ENCODE assay signal across 24 cellular contexts in genomic region chr9:82397534-82397933, GRCh38.
A peak's percentile ranks its signal among the peaks of the same experiment; 100 is the strongest.
DNase-seq lines count a peak whose midpoint lies in the region; ATAC-seq, FAIRE-seq and TF ChIP-seq lines count a peak whose summit lies in the region.
"Had no signal": no experiment of that assay in that cellular context is flagged by ENCODE, and none has a peak within 500 bp of the region (broad histone marks: within the 10 kb centered on the region; RNA-seq: fewer than 3 reads in every experiment).

No MANE protein-coding gene starts in this region.

- H3K9me3 ChIP-seq in liver (ENCODE audit: control insufficient read depth in 4 of 4, low read length in 3 of 4) (no peaks in the 10 kb centered on the region), HepG2 (ENCODE audit: low read length) (no peaks in the 10 kb centered on the region; the same call in 1 of the 2 replicates)
- H3K9me3 ChIP-seq: BLaER1 treated with 17β-estradiol and CSF1 and Interleukin-3, amounts not matched to agents 10 nM and 100 nM; Caco-2 had no signal

- intact Hi-C loops in HepG2 (cut with micrococcal nuclease; ENCODE audit: unreplicated experiment), result loop anchor here (10.0 kb wide), 1 partner anchor 757 kb away; no protein-coding TSS in a partner anchor

- DNase-seq in HepG2 (ENCODE audit: low spot score) (no peak), NCI-H2029 (lab: John Stamatoyannopoulos, UW) (peak; percentile 5), left lobe of liver (ENCODE audit: low spot score) (no peak), DMS53 treated with DMSO at 0.1 percent for 48 hours (lab: John Stamatoyannopoulos, UW; ENCODE audit: unreplicated experiment) (no peak), NCI-H526 treated with DMSO at 0.1 percent for 48 hours (lab: John Stamatoyannopoulos, UW) (no peak), ACHN (no peak)
- DNase-seq: 8988T; AML-193; Caco-2; Calu3; CD4-positive, alpha-beta T cell; CD8-positive, alpha-beta T cell; DMS79; DND-41; EL; GDM1 had no signal

- CTCF ChIA-PET in HepG2 (lab: Yijun Ruan, JAX; ENCODE audit: low intra/inter-chr PET ratio, low total read pairs), result no interaction called here

- TF ChIP-seq RAD21 in liver (IDR thresholded peaks at IDR 0.05), result peak in 1 of 2 donors; percentile 41
- no peak for TF ChIP-seq RAD21 in HepG2 (CRISPR knock-in tag; IDR thresholded peaks at IDR 0.05)

- in situ Hi-C loops in HepG2 (cut with HindIII; ENCODE audit: extremely low pct_ligation_motif_present, low pct_unique_long_range_greater_than_20kb) (no loop called here), ACHN (cut with HindIII; ENCODE audit: low pct_ligation_motif_present, low pct_unique_long_range_greater_than_20kb, low sequenced_read_pairs) (no loop called here)

- peaks cover 2 to 4% (median 3%) of the 10 kb centered on the region in 4 donors for H3K4me1 ChIP-seq in liver (ENCODE audit: control insufficient read depth in 4 of 4, insufficient read depth in 4 of 4, low read length in 3 of 4)
- H3K4me1 ChIP-seq in HepG2 (ENCODE audit: insufficient read depth, low read length), result no peaks in the 10 kb centered on the region
- H3K4me1 ChIP-seq: BLaER1 treated with 17β-estradiol and CSF1 and Interleukin-3, amounts not matched to agents 10 nM and 100 nM; Caco-2 had no signal

- no peak for FAIRE-seq in HepG2 (lab: Jason Lieb, UNC)
- FAIRE-seq: A204.1, D721Med, GM12878, GM12892, GM18507 had no signal

- no peak for TF ChIP-seq CTCF in liver (IDR thresholded peaks at IDR 0.05; ENCODE audit: low read depth, low read length, missing input control)
- no peak for TF ChIP-seq CTCF in HepG2 (CRISPR knock-in tag; IDR thresholded peaks at IDR 0.05)

- H3K79me2 ChIP-seq in HepG2 (ENCODE audit: insufficient read depth, low read length), result no peaks in the 10 kb centered on the region

- no peak overlapping the region for H3K4me2 ChIP-seq in HepG2 (ENCODE audit: low read depth, low read length)
- H3K4me2 ChIP-seq: BLaER1 treated with 17β-estradiol and CSF1 and Interleukin-3, amounts not matched to agents 10 nM and 100 nM had no signal

- ATAC-seq in HepG2, result no peak
- ATAC-seq in left lobe of liver, result peak; percentile 75
- ATAC-seq: CD8-positive, alpha-beta T cell; GM12878 had no signal

- H3K36me3 ChIP-seq in liver (ENCODE audit: control insufficient read depth in 4 of 4, insufficient read depth in 3 of 4, low read depth in 1 of 4, low read length in 3 of 4) (no peaks in the 10 kb centered on the region), HepG2 (replicated peaks in 1 of 2; ENCODE audit: control insufficient read depth in 1 of 2, insufficient read depth in 2 of 2, low read length in 2 of 2) (no peaks in the 10 kb centered on the region)
- H3K36me3 ChIP-seq: BLaER1 treated with 17β-estradiol and CSF1 and Interleukin-3, amounts not matched to agents 10 nM and 100 nM had no signal

- TF ChIP-seq EP300 in HepG2 (IDR thresholded peaks at IDR 0.05; ENCODE audit: low read depth in 2 of 2, low read length in 2 of 2) (no peak), HepG2 (CRISPR knock-in tag; IDR thresholded peaks at IDR 0.05; ENCODE audit: borderline replicate concordance) (no peak)

- no TSS peak for BruUV-seq in HepG2 (replicated peaks; lab: Mats Ljungman, UMichigan)

- H2AFZ ChIP-seq in HepG2 (ENCODE audit: low read length), result no peak overlapping the region

- H4K20me1 ChIP-seq in HepG2 (ENCODE audit: insufficient read depth, low read length), result no peaks in the 10 kb centered on the region
- H4K20me1 ChIP-seq: BLaER1 treated with 17β-estradiol and CSF1 and Interleukin-3, amounts not matched to agents 10 nM and 100 nM had no signal

- no peaks in the 10 kb centered on the region for H3K27me3 ChIP-seq in liver (ENCODE audit: control insufficient read depth in 4 of 4, insufficient read depth in 4 of 4, low read length in 3 of 4)
- no peaks in the 10 kb centered on the region for H3K27me3 ChIP-seq in HepG2 (ENCODE audit: control insufficient read depth in 1 of 2, insufficient read depth in 2 of 2, low read length in 2 of 2)
- H3K27me3 ChIP-seq: BLaER1 treated with 17β-estradiol and CSF1 and Interleukin-3, amounts not matched to agents 10 nM and 100 nM had no signal

- H3K9ac ChIP-seq in liver (ENCODE audit: low read depth in 1 of 2, low read length in 2 of 2), result no peak overlapping the region
- no peak overlapping the region for H3K9ac ChIP-seq in HepG2 (ENCODE audit: insufficient read depth, low read depth, low read length)
- H3K9ac ChIP-seq: BLaER1 treated with 17β-estradiol and CSF1 and Interleukin-3, amounts not matched to agents 10 nM and 100 nM had no signal

- H3K4me3 ChIP-seq in liver (ENCODE audit: low read depth in 1 of 3, low read length in 3 of 3) (no peak overlapping the region), HepG2 (replicated peaks in 1 of 3; ENCODE audit: insufficient read depth in 1 of 3, low read depth in 2 of 3, low read length in 3 of 3) (no peak overlapping the region)
- H3K4me3 ChIP-seq: BLaER1 treated with 17β-estradiol and CSF1 and Interleukin-3, amounts not matched to agents 10 nM and 100 nM; GM12878 had no signal

- POLR2A ChIA-PET in HepG2 (lab: Yijun Ruan, JAX), result no interaction called here

- TF ChIP-seq POLR2A in HepG2 (IDR thresholded peaks at IDR 0.05; ENCODE audit: insufficient read depth in 1 of 2, low read depth in 2 of 2, low read length in 2 of 2), result no peak

- H3K27ac ChIP-seq in liver (ENCODE audit: low read depth in 1 of 2, low read length in 2 of 2) (no peak overlapping the region), HepG2 (ENCODE audit: extremely low read length, insufficient read depth, low read length) (no peak overlapping the region)
- H3K27ac ChIP-seq: BLaER1 treated with 17β-estradiol and CSF1 and Interleukin-3, amounts not matched to agents 10 nM and 100 nM; C4-2B had no signal

TF ChIP-seq in liver, 16 proteins besides CTCF, POLR2A, EP300 and RAD21 (continues in another document):
- no peak for TF ChIP-seq YY1 (IDR thresholded peaks at IDR 0.05)
- TF ChIP-seq NR2F2 (IDR thresholded peaks at IDR 0.05), result no peak
- TF ChIP-seq HNF4A (conservative IDR thresholded peaks at IDR 0.05), result peak; percentile 66 to 69
- peak; percentile 19 for TF ChIP-seq FOXA1 (IDR thresholded peaks at IDR 0.05)
- peak; percentile 49 for TF ChIP-seq FOXA2 (IDR thresholded peaks at IDR 0.05)
- TF ChIP-seq RXRA (IDR thresholded peaks at IDR 0.05), result peak; percentile 8 to 51
- no peak for TF ChIP-seq REST (IDR thresholded peaks at IDR 0.05)
- peak; percentile 57 for TF ChIP-seq SP1 (IDR thresholded peaks at IDR 0.05)
- peak in 1 of 2 donors; percentile 37 for TF ChIP-seq JUND (IDR thresholded peaks at IDR 0.05)

TF ChIP-seq in HepG2, 621 proteins besides CTCF, POLR2A, EP300 and RAD21:
- no peak for TF ChIP-seq ZBTB37 (CRISPR knock-in tag; IDR thresholded peaks at IDR 0.05)
